ENCODE assay signal across 18 cellular contexts in the genomic region with DNA sequence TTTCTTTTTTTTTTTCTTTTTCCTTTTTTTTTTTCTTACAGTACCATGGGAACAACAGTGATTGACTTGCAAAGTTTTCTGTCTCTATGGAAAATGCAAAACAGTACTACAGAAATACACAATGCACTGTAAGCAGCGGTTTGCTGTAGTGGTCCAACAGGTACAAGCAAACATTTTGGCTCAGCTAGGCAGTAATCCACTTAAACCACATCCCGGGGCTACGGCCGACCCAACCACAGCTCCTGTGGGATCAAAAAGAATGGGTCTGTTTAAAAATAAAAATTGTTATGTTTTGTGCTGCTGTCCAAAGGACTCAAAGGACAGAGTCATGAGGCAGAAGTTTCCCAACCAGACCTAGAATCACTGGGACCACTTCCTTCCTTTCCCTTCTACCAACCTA.
"Had no signal": no experiment of that assay in that cellular context is flagged by ENCODE, and none has a peak within 500 bp of the region (broad histone marks: within the 10 kb centered on the region; RNA-seq: fewer than 3 reads in every experiment).

No MANE protein-coding gene starts in this region.

- H3K9me3 ChIP-seq: esophagus muscularis mucosa, left ventricle myocardium inferior, lower lobe of right lung, ovary, tibial artery, upper lobe of right lung, vagina had no signal

- H3K4me1 ChIP-seq: foreskin keratinocyte, lower lobe of right lung, tibial artery, upper lobe of right lung, vagina had no signal

- H3K36me3 ChIP-seq: ovary, vagina had no signal

- FAIRE-seq: kidney had no signal

- H3K27me3 ChIP-seq: esophagus muscularis mucosa, foreskin keratinocyte, ovary, tibial artery, upper lobe of right lung, vagina had no signal

- H3K4me3 ChIP-seq: esophagus muscularis mucosa, left ventricle myocardium inferior, lower lobe of right lung, ovary, tibial artery, upper lobe of right lung, vagina had no signal

- DNase-seq: effector memory CD8-positive, alpha-beta T cell; foreskin keratinocyte; kidney; left cardiac atrium; left ventricle myocardium inferior; lower lobe of right lung; natural killer cell; ovary; right cardiac atrium; stimulated activated CD4-positive, alpha-beta T cell treated with anti-CD3 and anti-CD28 coated beads, Interleukin-4, amount 100 ng/mL, for 1 hour; stimulated activated CD8-positive, alpha-beta memory T cell treated with anti-CD3 and anti-CD28 coated beads, Interleukin-4, amount 100 ng/mL, for 48 hours; stimulated activated naive CD8-positive, alpha-beta T cell treated with anti-CD3 and anti-CD28 coated beads, Interleukin-15, Interleukin-2, amounts not matched to agents 100 U/mL and 50 U/mL, for 24 hours; tibial artery; upper lobe of right lung had no signal

- ATAC-seq: effector memory CD8-positive, alpha-beta T cell; foreskin keratinocyte; left cardiac atrium; lower lobe of right lung; natural killer cell; right cardiac atrium; stimulated activated effector memory CD8-positive, alpha-beta T cell treated with anti-CD3 and anti-CD28 coated beads, Interleukin-12 subunit alpha, Interleukin-12 subunit beta, amount 100 ng/mL, for 72 hours; stimulated activated naive CD8-positive, alpha-beta T cell treated with anti-CD3 and anti-CD28 coated beads, Interleukin-15, Interleukin-2, amounts not matched to agents 100 U/mL and 50 U/mL, for 24 hours; upper lobe of right lung had no signal

- H3K27ac ChIP-seq: epithelial cell of prostate, esophagus muscularis mucosa, foreskin keratinocyte, left ventricle myocardium inferior, lower lobe of right lung, ovary, tibial artery, upper lobe of right lung, vagina had no signal
